11 cellular contexts compared by ENCODE assay signal in the genomic region with DNA sequence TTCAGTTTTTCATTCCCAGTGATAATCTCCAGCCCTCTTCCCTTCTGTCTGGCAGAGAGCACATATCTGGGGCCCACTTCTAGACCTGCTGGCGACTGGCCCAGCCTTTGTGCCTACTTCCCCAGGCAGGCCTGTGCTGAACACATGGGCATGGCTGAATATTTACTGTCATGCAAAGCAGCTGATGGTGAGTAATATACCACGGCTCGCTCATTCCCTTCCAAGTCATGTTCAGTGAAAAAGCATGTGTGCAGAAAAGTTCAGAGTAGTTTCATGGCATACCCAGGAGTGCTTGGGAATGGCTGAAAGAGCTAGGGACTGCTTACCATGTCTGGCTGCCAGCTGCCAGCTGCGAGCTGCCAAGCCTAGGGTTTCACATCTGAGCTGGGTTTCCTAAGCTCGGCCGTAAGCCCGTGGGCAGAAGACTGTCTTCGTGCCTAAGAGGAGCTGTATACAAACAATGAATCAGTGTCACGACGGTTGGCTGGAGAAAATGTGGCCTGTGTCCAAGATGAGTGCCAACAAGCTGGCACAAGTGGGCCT.
A peak's percentile ranks its signal among the peaks of the same experiment; 100 is the strongest.
DNase-seq lines count a peak whose midpoint lies in the region; ATAC-seq and TF ChIP-seq lines count a peak whose summit lies in the region.
"Had no signal": no experiment of that assay in that cellular context is flagged by ENCODE, and none has a peak within 500 bp of the region (broad histone marks: within the 10 kb centered on the region; RNA-seq: fewer than 3 reads in every experiment).

No MANE protein-coding gene starts in this region.

- no peaks in the 10 kb centered on the region for H3K27me3 ChIP-seq in sigmoid colon

- H3K4me1 ChIP-seq in sigmoid colon: peaks cover 0 to 15% (median 3%) of the 10 kb centered on the region in 4 donors

- no peak overlapping the region for H3K4me3 Mint-ChIP-seq in activated naive CD8-positive, alpha-beta T cell treated with anti-CD3 and anti-CD28 coated beads, Interleukin-2, amount 50 U/mL, for 24 hours
- H3K4me3 Mint-ChIP-seq: H9 had no signal

- no peak for TF ChIP-seq EP300 in sigmoid colon (IDR thresholded peaks at IDR 0.05)

- no peak for TF ChIP-seq POLR2A in sigmoid colon (IDR thresholded peaks at IDR 0.05)

- H3K4me1 Mint-ChIP-seq in activated naive CD8-positive, alpha-beta T cell treated with anti-CD3 and anti-CD28 coated beads, Interleukin-2, amount 50 U/mL, for 24 hours: no peaks in the 10 kb centered on the region

- intact Hi-C loops in sigmoid colon (cut with DNase I): no loop called here

- H3K9me3 ChIP-seq in sigmoid colon: peaks cover 0 to 13% (median 2%) of the 10 kb centered on the region in 4 donors

- H3K27ac Mint-ChIP-seq in activated naive CD8-positive, alpha-beta T cell treated with anti-CD3 and anti-CD28 coated beads, Interleukin-2, amount 50 U/mL, for 24 hours: no peak overlapping the region

- H3K36me3 ChIP-seq in sigmoid colon: no peaks in the 10 kb centered on the region

- DNase-seq in H4 (ENCODE audit: low spot score) (peak; percentile 77), RPMI7951 (ENCODE audit: low read depth) (peak; percentile 33), fibroblast of the conjunctiva (ENCODE audit: low read depth) (peak; percentile 1), sigmoid colon (peak; percentile 82), SW480 (ENCODE audit: low spot score) (no peak), NCI-H524 treated with DMSO at 0.1 percent for 48 hours (lab: John Stamatoyannopoulos, UW) (no peak)
- DNase-seq in activated naive CD8-positive, alpha-beta T cell treated with anti-CD3 and anti-CD28 coated beads, Interleukin-2, amount 50 U/mL, for 24 hours: no peak
- DNase-seq: activated T-cell treated with anti-CD3 and anti-CD28 coated beads for 4 hours; effector CD4-positive, alpha-beta T cell; H9 had no signal

- peak overlapping the region in 3 of 4 donors; percentile 30 to 53 (median 51) for H3K27ac ChIP-seq in sigmoid colon

- WGBS in sigmoid colon, 2 donors: 81 to 88% methylated on average over 10 of the region's 10 CpGs

- no peak overlapping the region for H3K4me3 ChIP-seq in sigmoid colon

- no peaks in the 10 kb centered on the region for H3K36me3 Mint-ChIP-seq in activated naive CD8-positive, alpha-beta T cell treated with anti-CD3 and anti-CD28 coated beads, Interleukin-2, amount 50 U/mL, for 24 hours (ENCODE audit: low read depth)

- no peak for TF ChIP-seq CTCF in sigmoid colon (IDR thresholded peaks at IDR 0.05)

- H3K27me3 Mint-ChIP-seq in activated naive CD8-positive, alpha-beta T cell treated with anti-CD3 and anti-CD28 coated beads, Interleukin-2, amount 50 U/mL, for 24 hours: peaks cover 2% of the 10 kb centered on the region

- no peaks in the 10 kb centered on the region for H3K9me3 Mint-ChIP-seq in activated naive CD8-positive, alpha-beta T cell treated with anti-CD3 and anti-CD28 coated beads, Interleukin-2, amount 50 U/mL, for 24 hours

- ATAC-seq in activated naive CD8-positive, alpha-beta T cell treated with anti-CD3 and anti-CD28 coated beads, Interleukin-2, amount 50 U/mL, for 24 hours: no peak
- ATAC-seq in GM19035 (IDR thresholded peaks at IDR 0.05; ENCODE audit: unreplicated experiment): no peak

Comparison
In these comparisons a context has a peak if more than half of its experiments do, and no peak if none do; other contexts are left out.
1. DNase-seq: peak in H4 (single experiment), RPMI7951 (single experiment), fibroblast of the conjunctiva (single experiment) and sigmoid colon (single experiment); none in activated naive CD8-positive, alpha-beta T cell treated with anti-CD3 and anti-CD28 coated beads, Interleukin-2, amount 50 U/mL, for 24 hours (single experiment), SW480 (single experiment) and NCI-H524 treated with DMSO at 0.1 percent for 48 hours (single experiment).